In genomic region chr2:241035818-241036396, GRCh38 we compare ENCODE assay signal across 8 cellular contexts. TPM values are rescaled to one million over a fixed set of nuclear protein-coding genes. Genes with fewer than 3 reads are reported as not detected.
DNase-seq lines count a peak whose midpoint lies in the region; ATAC-seq and TF ChIP-seq lines count a peak whose summit lies in the region.

No MANE protein-coding gene starts in this region.

- intact Hi-C loops in heart left ventricle (cut with DNase I) (no loop called here), Right ventricle myocardium inferior (cut with DNase I) (no loop called here)

- H3K4me1 ChIP-seq in heart left ventricle = peaks cover 0 to 15% (median 6%) of the 10 kb centered on the region in 12 donors
- H3K4me1 ChIP-seq in foreskin keratinocyte = no peaks in the 10 kb centered on the region

- ATAC-seq in heart left ventricle (no peak), Right ventricle myocardium inferior (no peak), foreskin keratinocyte (peak; percentile 22), GM18520 (IDR thresholded peaks at IDR 0.05; ENCODE audit: unreplicated experiment) (no peak)
- ATAC-seq in stimulated activated naive CD8-positive, alpha-beta T cell treated with anti-CD3 and anti-CD28 coated beads, Interleukin-15, Interleukin-2, amounts not matched to agents 100 U/mL and 50 U/mL, for 24 hours = peak; percentile 21

- peaks cover 8% of the 10 kb centered on the region for H3K36me3 Mint-ChIP-seq in T-helper 2 cell treated with Interferon-gamma antibody and Interleukin-4, amounts not matched to agents 5 μg/mL and 100 μg/mL, for 36 hours (ENCODE audit: low read depth)

- no peak for TF ChIP-seq POLR2A in heart left ventricle (IDR thresholded peaks at IDR 0.05)

- TF ChIP-seq CTCF in heart left ventricle (IDR thresholded peaks at IDR 0.05) (no peak), foreskin keratinocyte (conservative IDR thresholded peaks at IDR 0.05) (no peak)

- peaks cover 0 to 41% (median 1%) of the 10 kb centered on the region in 9 donors for H3K36me3 ChIP-seq in heart left ventricle

- H3K27ac Mint-ChIP-seq in T-helper 2 cell treated with Interferon-gamma antibody and Interleukin-4, amounts not matched to agents 5 μg/mL and 100 μg/mL, for 36 hours = peak overlapping the region; percentile 41

- H3K9me3 Mint-ChIP-seq in T-helper 2 cell treated with Interferon-gamma antibody and Interleukin-4, amounts not matched to agents 5 μg/mL and 100 μg/mL, for 36 hours = no peaks in the 10 kb centered on the region

- no peaks in the 10 kb centered on the region for H3K9me3 ChIP-seq in heart left ventricle

- 5 to 11% (median 8%) methylated on average over 25 to 38 of the region's 39 CpGs for WGBS in heart left ventricle, 4 donors

- H3K27me3 Mint-ChIP-seq in T-helper 2 cell treated with Interferon-gamma antibody and Interleukin-4, amounts not matched to agents 5 μg/mL and 100 μg/mL, for 36 hours (ENCODE audit: low read depth) = no peaks in the 10 kb centered on the region

- peak overlapping the region; percentile 89 for H3K4me3 Mint-ChIP-seq in T-helper 2 cell treated with Interferon-gamma antibody and Interleukin-4, amounts not matched to agents 5 μg/mL and 100 μg/mL, for 36 hours

- H3K4me3 ChIP-seq in heart left ventricle = peak overlapping the region; percentile 3 to 50 (median 36)

- peaks cover 22% of the 10 kb centered on the region for H3K4me1 Mint-ChIP-seq in T-helper 2 cell treated with Interferon-gamma antibody and Interleukin-4, amounts not matched to agents 5 μg/mL and 100 μg/mL, for 36 hours (ENCODE audit: low read depth)

- no peaks in the 10 kb centered on the region for H3K27me3 ChIP-seq in heart left ventricle
- peaks cover 30% of the 10 kb centered on the region for H3K27me3 ChIP-seq in foreskin keratinocyte

- DNase-seq in heart left ventricle = no peak
- DNase-seq in Right ventricle myocardium inferior (ENCODE audit: missing footprints) = no peak
- DNase-seq in T-helper 2 cell treated with Interferon-gamma antibody and Interleukin-4, amounts not matched to agents 5 μg/mL and 100 μg/mL, for 36 hours (ENCODE audit: low spot score) = peak; percentile 12
- DNase-seq in foreskin keratinocyte = no peak
- DNase-seq in stimulated activated naive CD8-positive, alpha-beta T cell treated with anti-CD3 and anti-CD28 coated beads, Interleukin-15, Interleukin-2, amounts not matched to agents 100 U/mL and 50 U/mL, for 24 hours = peak; percentile 39
- no peak for DNase-seq in SIG-M5 treated with dmso at 0.1 percent for 504 hours (lab: John Stamatoyannopoulos, UW; ENCODE audit: unreplicated experiment)
- DNase-seq in DMS114 treated with DMSO at 0.1 percent for 48 hours (lab: John Stamatoyannopoulos, UW; ENCODE audit: unreplicated experiment) = no peak

- H3K27ac ChIP-seq in heart left ventricle (no peak overlapping the region), foreskin keratinocyte (no peak overlapping the region)

RNA-seq across cellular contexts. Expression of gene SNED1, which starts 37.5 kb away (rescaled TPM):
- total RNA-seq in heart left ventricle (10 to 100 TPM in 2 of 9 donors, 1 to 10 TPM in 7; 3.1 to 14.7 (median 5.6) TPM), Right ventricle myocardium inferior (6.7 TPM), foreskin keratinocyte (not detected in 2 replicates)
- polyA plus RNA-seq in heart left ventricle (1 to 10 TPM; 4.2 to 4.3 TPM), foreskin keratinocyte (not detected in 2 replicates)

Comparison
In these comparisons a context has a peak if more than half of its experiments do, and no peak if none do; other contexts are left out.
1. ATAC-seq: peak in foreskin keratinocyte (single experiment) and stimulated activated naive CD8-positive, alpha-beta T cell treated with anti-CD3 and anti-CD28 coated beads, Interleukin-15, Interleukin-2, amounts not matched to agents 100 U/mL and 50 U/mL, for 24 hours (single experiment); none in heart left ventricle (0 of 4), Right ventricle myocardium inferior (single experiment) and GM18520 (single experiment).
2. DNase-seq: peak in T-helper 2 cell treated with Interferon-gamma antibody and Interleukin-4, amounts not matched to agents 5 μg/mL and 100 μg/mL, for 36 hours (single experiment) and stimulated activated naive CD8-positive, alpha-beta T cell treated with anti-CD3 and anti-CD28 coated beads, Interleukin-15, Interleukin-2, amounts not matched to agents 100 U/mL and 50 U/mL, for 24 hours (single experiment); none in heart left ventricle (0 of 5), Right ventricle myocardium inferior (single experiment), foreskin keratinocyte (0 of 2), SIG-M5 treated with dmso at 0.1 percent for 504 hours (single experiment) and DMS114 treated with DMSO at 0.1 percent for 48 hours (single experiment).